In genomic region chr13:80245162-80245733, GRCh38 we compare ENCODE assay signal across 26 cellular contexts.
"Had no signal": no experiment of that assay in that cellular context is flagged by ENCODE, and none has a peak within 500 bp of the region (broad histone marks: within the 10 kb centered on the region; RNA-seq: fewer than 3 reads in every experiment).

No MANE protein-coding gene starts in this region.

- FAIRE-seq: kidney had no signal

- H3K4me3 ChIP-seq: body of pancreas, coronary artery, dorsolateral prefrontal cortex, gastroesophageal sphincter, tibial nerve had no signal

- H3K27ac ChIP-seq: body of pancreas, coronary artery, dorsolateral prefrontal cortex, gastroesophageal sphincter, tibial nerve had no signal

- H3K36me3 ChIP-seq: gastroesophageal sphincter, tibial nerve had no signal

- H3K4me1 ChIP-seq: body of pancreas, gastroesophageal sphincter, tibial nerve had no signal

- DNase-seq: activated CD4-positive, alpha-beta T cell treated with anti-CD3 and anti-CD28 coated beads for 36 hours; activated CD4-positive, CD25-positive, alpha-beta regulatory T cell; activated CD8-positive, alpha-beta memory T cell treated with anti-CD3 and anti-CD28 coated beads, Interleukin-2, amount 10 ng/mL, durations not matched to agents 7 days and 5 days; activated CD8-positive, alpha-beta T cell treated with anti-CD3 and anti-CD28 coated beads, Interleukin-2, amount 10 ng/mL, durations not matched to agents 7 days and 5 days; activated naive CD4-positive, alpha-beta T cell treated with Interleukin-2 at 50 U/mL for 16 hours; activated T-cell treated with anti-CD3 and anti-CD28 coated beads, Interleukin-2, amount 50 U/mL, for 48 hours; anterior cingulate cortex; body of pancreas; dorsolateral prefrontal cortex; effector memory CD4-positive, alpha-beta T cell; erythroblast; hippocampal formation; immature natural killer cell; kidney; left colon; mammary epithelial cell; midbrain; naive thymus-derived CD4-positive, alpha-beta T cell; occipital lobe; posterior cingulate gyrus; right cardiac atrium; stimulated activated CD4-positive, alpha-beta T cell treated with anti-CD3 and anti-CD28 coated beads, Interleukin-15, amount 100 ng/mL, for 24 hours; stimulated activated naive CD4-positive, alpha-beta T cell treated with Interleukin-2 at 50 U/mL for 16 hours had no signal

- H3K27me3 ChIP-seq: body of pancreas, dorsolateral prefrontal cortex, gastroesophageal sphincter, tibial nerve had no signal

- H3K9me3 ChIP-seq: body of pancreas, gastroesophageal sphincter, tibial nerve had no signal

- ATAC-seq: activated CD4-positive, alpha-beta T cell treated with anti-CD3 and anti-CD28 coated beads for 36 hours; activated CD8-positive, alpha-beta memory T cell treated with anti-CD3 and anti-CD28 coated beads, Interleukin-2, amount 10 ng/mL, durations not matched to agents 7 days and 5 days; activated CD8-positive, alpha-beta T cell treated with anti-CD3 and anti-CD28 coated beads, Interleukin-2, amount 10 ng/mL, durations not matched to agents 7 days and 5 days; body of pancreas; gastroesophageal sphincter; naive thymus-derived CD4-positive, alpha-beta T cell; right cardiac atrium had no signal
